ENCODE assay signal across 1 cellular context in genomic region chr12:131260251-131260905, GRCh38.
TF ChIP-seq lines count a peak whose summit lies in the region.

No MANE protein-coding gene starts in this region.

TF ChIP-seq in H1, 55 proteins besides CTCF, POLR2A, EP300 and RAD21:
- TF ChIP-seq SP1 (IDR thresholded peaks at IDR 0.05; ENCODE audit: low read depth, low read length) (no peak), TAF7 (optimal IDR thresholded peaks at IDR 0.05; ENCODE audit: borderline replicate concordance, low read depth, low read length) (no peak), KDM5A (IDR thresholded peaks at IDR 0.05; ENCODE audit: low read length) (no peak), CBX5 (IDR thresholded peaks at IDR 0.05; ENCODE audit: low read depth, low read length) (no peak), TBP (IDR thresholded peaks at IDR 0.05; ENCODE audit: low read depth, low read length) (no peak), RXRA (IDR thresholded peaks at IDR 0.05; ENCODE audit: insufficient read depth, low read depth, low read length) (no peak), YY1 (IDR thresholded peaks at IDR 0.05; ENCODE audit: low read depth, low read length) (no peak), JUN (IDR thresholded peaks at IDR 0.05; ENCODE audit: low read depth, low read length) (no peak), E2F6 (IDR thresholded peaks at IDR 0.05) (no peak), TEAD4 (IDR thresholded peaks at IDR 0.05; ENCODE audit: low read depth, low read length) (no peak), EZH2 (IDR thresholded peaks at IDR 0.05; ENCODE audit: low read depth, low read length, severe bottlenecking) (no peak), RBBP5 (IDR thresholded peaks at IDR 0.05; ENCODE audit: borderline replicate concordance, low read depth, low read length) (no peak), FOSL1 (IDR thresholded peaks at IDR 0.05; ENCODE audit: insufficient read depth, low read depth, low read length) (no peak), BCL11A (IDR thresholded peaks at IDR 0.05; ENCODE audit: low read depth in 2 of 2, low read length in 2 of 2) (no peak), CHD2 (IDR thresholded peaks at IDR 0.05; ENCODE audit: low read length) (no peak), GTF2F1 (IDR thresholded peaks at IDR 0.05; ENCODE audit: borderline replicate concordance, low read depth, low read length) (no peak), RFX5 (IDR thresholded peaks at IDR 0.05; ENCODE audit: borderline replicate concordance, low read depth, low read length) (no peak)
